In genomic region chr3:172289583-172289982, GRCh38 we compare ENCODE assay signal across 9 cellular contexts.
DNase-seq lines count a peak whose midpoint lies in the region; ATAC-seq and TF ChIP-seq lines count a peak whose summit lies in the region.
"Had no signal": no experiment of that assay in that cellular context is flagged by ENCODE, and none has a peak within 500 bp of the region (broad histone marks: within the 10 kb centered on the region; RNA-seq: fewer than 3 reads in every experiment).

No MANE protein-coding gene starts in this region.

- H2AFZ ChIP-seq in GM23338 = no peak overlapping the region

- H3K36me3 Mint-ChIP-seq in GM23338 (ENCODE audit: low read depth) = peaks cover 18% of the 10 kb centered on the region

- ATAC-seq in GM23338 (peak; percentile 96), left lobe of liver (peak; percentile 62), GM19463 (IDR thresholded peaks at IDR 0.05; ENCODE audit: unreplicated experiment) (no peak), GM18870 (IDR thresholded peaks at IDR 0.05; ENCODE audit: unreplicated experiment) (no peak)

- H3K4me1 Mint-ChIP-seq in GM23338 = peaks cover 14% of the 10 kb centered on the region

- no peak overlapping the region for H3K4me2 ChIP-seq in GM23338

- H3K9me3 Mint-ChIP-seq in GM23338 = no peaks in the 10 kb centered on the region; the same call in 2 of the 3 replicates

- no peaks in the 10 kb centered on the region for H3F3A ChIP-seq in GM23338 (replicated peaks; ENCODE audit: low read depth)

- peaks cover 3% of the 10 kb centered on the region; the same call in 1 of the 2 replicates for H3K79me2 ChIP-seq in GM23338 (replicated peaks; ENCODE audit: insufficient read depth)

- no peaks in the 10 kb centered on the region; the same call in 1 of the 2 replicates for H4K20me1 ChIP-seq in GM23338 (replicated peaks; ENCODE audit: insufficient read depth)

- H3K9me2 ChIP-seq in GM23338 (ENCODE audit: insufficient read depth) = no peaks in the 10 kb centered on the region

- peak overlapping the region; percentile 86 for H3K27ac Mint-ChIP-seq in GM23338

- no peak overlapping the region for H3K4me3 ChIP-seq in BE2C (ENCODE audit: low read depth, low read length)
- no peak overlapping the region for H3K4me3 ChIP-seq in GM23338
- no peak overlapping the region for H3K4me3 ChIP-seq in WERI-Rb-1 (ENCODE audit: low read depth, low read length)

- DNase-seq in BE2C (peak; percentile 56), GM23338 (ENCODE audit: low spot score) (peak; percentile 64), WERI-Rb-1 (peak; percentile 25), left lobe of liver (ENCODE audit: low spot score) (no peak), NCI-H146 treated with DMSO at 0.1 percent for 48 hours (lab: John Stamatoyannopoulos, UW; ENCODE audit: unreplicated experiment) (no peak)
- DNase-seq in stimulated activated CD4-positive, alpha-beta T cell treated with anti-CD3 and anti-CD28 coated beads, Interleukin-4, amount 100 ng/mL, for 24 hours = no peak
- DNase-seq: T-helper 9 cell had no signal

- H3K36me3 ChIP-seq in BE2C (no peaks in the 10 kb centered on the region; the same call in 1 of the 2 replicates), GM23338 (ENCODE audit: insufficient read depth) (peaks cover 3% of the 10 kb centered on the region; the same call in 1 of the 2 replicates), WERI-Rb-1 (peaks cover 6% of the 10 kb centered on the region)

- TF ChIP-seq CTCF in BE2C (IDR thresholded peaks at IDR 0.05; ENCODE audit: low read depth, low read length) (peak; percentile 86), GM23338 (conservative IDR thresholded peaks at IDR 0.05; ENCODE audit: low read depth in 2 of 2) (peak; percentile 66 to 76), WERI-Rb-1 (IDR thresholded peaks at IDR 0.05; ENCODE audit: low read depth, low read length) (peak; percentile 75)

- no peak overlapping the region for H3K27ac ChIP-seq in GM23338 (ENCODE audit: low read depth)
- H3K27ac ChIP-seq in WERI-Rb-1 = no peak overlapping the region

- H3K4me1 ChIP-seq in BE2C = peaks cover 26% of the 10 kb centered on the region
- H3K4me1 ChIP-seq in GM23338 (ENCODE audit: insufficient read depth) = no peaks in the 10 kb centered on the region

- H3K4me3 Mint-ChIP-seq in GM23338 = no peak overlapping the region

- no peaks in the 10 kb centered on the region for H3K27me3 ChIP-seq in BE2C
- H3K27me3 ChIP-seq in GM23338 (ENCODE audit: insufficient read depth) = no peaks in the 10 kb centered on the region
- H3K27me3 ChIP-seq in WERI-Rb-1 (ENCODE audit: insufficient read depth, low read depth, severe bottlenecking) = no peaks in the 10 kb centered on the region

- peaks cover 2% of the 10 kb centered on the region for H3K27me3 Mint-ChIP-seq in GM23338 (ENCODE audit: insufficient read depth, low read depth, poor library complexity)

- H3K9me3 ChIP-seq in BE2C = no peaks in the 10 kb centered on the region
- no peaks in the 10 kb centered on the region for H3K9me3 ChIP-seq in WERI-Rb-1 (ENCODE audit: severe bottlenecking)

TF ChIP-seq in GM23338, 12 proteins besides CTCF, POLR2A, EP300 and RAD21:
- TF ChIP-seq EZH2 (IDR thresholded peaks at IDR 0.05; ENCODE audit: low read depth, unreplicated experiment) = no peak
- no peak for TF ChIP-seq EZH2phosphoT487 (IDR thresholded peaks at IDR 0.05; ENCODE audit: unreplicated experiment)
- no peak for TF ChIP-seq NANOG (IDR thresholded peaks at IDR 0.05; ENCODE audit: borderline replicate concordance)
- no peak for TF ChIP-seq STAT1 (IDR thresholded peaks at IDR 0.05; ENCODE audit: unreplicated experiment)
- no peak for TF ChIP-seq POLR2AphosphoS5 (IDR thresholded peaks at IDR 0.05; ENCODE audit: low read depth)
- no peak for TF ChIP-seq ZNF462 (CRISPR knock-in tag; IDR thresholded peaks at IDR 0.05)
- no peak for TF ChIP-seq CREB1 (CRISPR knock-in tag; IDR thresholded peaks at IDR 0.05; ENCODE audit: low read depth)

Comparison
In these comparisons a context has a peak if more than half of its experiments do, and no peak if none do; other contexts are left out.
1. DNase-seq: peak in BE2C (single experiment), GM23338 (single experiment) and WERI-Rb-1 (single experiment); none in left lobe of liver (single experiment), stimulated activated CD4-positive, alpha-beta T cell treated with anti-CD3 and anti-CD28 coated beads, Interleukin-4, amount 100 ng/mL, for 24 hours (single experiment) and NCI-H146 treated with DMSO at 0.1 percent for 48 hours (single experiment).
2. ATAC-seq: peak in GM23338 (single experiment) and left lobe of liver (single experiment); none in GM19463 (single experiment) and GM18870 (single experiment).
3. Peak in every context shown above with its lines, with median percentiles within 50 percentile points of each other: CTCF ChIP-seq.